19 cellular contexts compared by ENCODE assay signal in genomic region chr16:62363451-62363850, GRCh38.
DNase-seq lines count a peak whose midpoint lies in the region; FAIRE-seq and TF ChIP-seq lines count a peak whose summit lies in the region.
"Had no signal": no experiment of that assay in that cellular context is flagged by ENCODE, and none has a peak within 500 bp of the region (broad histone marks: within the 10 kb centered on the region; RNA-seq: fewer than 3 reads in every experiment).

No MANE protein-coding gene starts in this region.

- H3K27ac ChIP-seq in mesendoderm (ENCODE audit: low read depth, low read length) (no peak overlapping the region), PC-9 (no peak overlapping the region)
- H3K27ac ChIP-seq: right atrium auricular region, SK-N-MC, tibial artery had no signal

- no peak overlapping the region for H3K4me3 ChIP-seq in epithelial cell of esophagus (ENCODE audit: low read length)
- H3K4me3 ChIP-seq in mesendoderm (ENCODE audit: low read length): no peak overlapping the region
- no peak overlapping the region for H3K4me3 ChIP-seq in PC-9
- H3K4me3 ChIP-seq: HAP-1, K562, right atrium auricular region, SK-N-MC, tibial artery had no signal

- H3K18ac ChIP-seq in mesendoderm (ENCODE audit: low read length): no peak overlapping the region

- no peaks in the 10 kb centered on the region for H3K36me3 ChIP-seq in mesendoderm (ENCODE audit: control insufficient read depth, insufficient read depth, low read length)
- H3K36me3 ChIP-seq in PC-9 (ENCODE audit: low read depth): no peaks in the 10 kb centered on the region
- H3K36me3 ChIP-seq: HAP-1, right atrium auricular region, tibial artery had no signal

- peak; percentile 19 for DNase-seq in Ammon's horn (ENCODE audit: low spot score)
- peak; percentile 1 for DNase-seq in HT-29 (ENCODE audit: low spot score)
- peak; percentile 14 for DNase-seq in epithelial cell of esophagus (ENCODE audit: low read depth)
- DNase-seq in mesendoderm: peak; percentile 78
- DNase-seq in PC-9: no peak
- no peak for DNase-seq in H54 (ENCODE audit: insufficient read length, low spot score)
- DNase-seq in GM20000 (ENCODE audit: low spot score): no peak
- DNase-seq in C1 segment of cervical spinal cord (lab: John Stamatoyannopoulos, UW): no peak
- DNase-seq: activated CD4-positive, alpha-beta T cell treated with anti-CD3 and anti-CD28 coated beads for 1 hour; activated effector memory CD4-positive, alpha-beta T cell treated with Interleukin-2 at 50 U/mL for 16 hours; CD8-positive, alpha-beta memory T cell; kidney glomerular epithelial cell; NCI-H1930; stimulated activated naive B cell treated with anti-CD40 and anti-IgM and Interleukin-4, amounts not matched to agents 10 μg/mL and 1 μg/mL and 100 μg/mL, for 72 hours; tibial artery had no signal

- H4K5ac ChIP-seq in mesendoderm (ENCODE audit: low read length): no peak overlapping the region

- H3K27me3 ChIP-seq in mesendoderm (ENCODE audit: insufficient read depth, low read length, poor library complexity) (no peaks in the 10 kb centered on the region), PC-9 (ENCODE audit: insufficient read depth, low read depth) (no peaks in the 10 kb centered on the region)
- H3K27me3 ChIP-seq: right atrium auricular region, tibial artery had no signal

- no peak overlapping the region for H2BK5ac ChIP-seq in mesendoderm (ENCODE audit: low read length)

- H2AK5ac ChIP-seq in mesendoderm (ENCODE audit: low read length): no peak overlapping the region

- no peak overlapping the region for H3K23ac ChIP-seq in mesendoderm (ENCODE audit: low read length)

- no TSS peak for BruUV-seq in PC-9 (replicated peaks; lab: Mats Ljungman, UMichigan)

- no peak overlapping the region for H2BK120ac ChIP-seq in mesendoderm (ENCODE audit: low read depth, low read length)

- H2AFZ ChIP-seq in PC-9: no peak overlapping the region

- no peaks in the 10 kb centered on the region for H3K9me3 ChIP-seq in PC-9 (ENCODE audit: insufficient read depth, low read depth)
- H3K9me3 ChIP-seq: HAP-1, tibial artery had no signal

- no peak overlapping the region for H3K56ac ChIP-seq in mesendoderm (ENCODE audit: low read length)

- H3K4me2 ChIP-seq in mesendoderm (ENCODE audit: low read length) (no peak overlapping the region), PC-9 (no peak overlapping the region)

- no peak overlapping the region for H4K8ac ChIP-seq in mesendoderm (ENCODE audit: low read depth, low read length)

- H3K9ac ChIP-seq in mesendoderm (ENCODE audit: low read length): no peak overlapping the region

- intact Hi-C loops in PC-9 (cut with micrococcal nuclease; ENCODE audit: unreplicated experiment): no loop called here

- FAIRE-seq in H54 (lab: Jason Lieb, UNC): no peak
- FAIRE-seq: K562 had no signal

- H3K79me2 ChIP-seq in mesendoderm (ENCODE audit: control insufficient read depth, insufficient read depth, low read length) (no peaks in the 10 kb centered on the region), PC-9 (ENCODE audit: low read depth) (no peaks in the 10 kb centered on the region)

- POLR2A ChIA-PET in PC-9 (lab: Charles Lee; ENCODE audit: unreplicated experiment): no interaction called here

- H3K4ac ChIP-seq in mesendoderm (ENCODE audit: low read depth, low read length): no peak overlapping the region

- no peaks in the 10 kb centered on the region for H3K9me2 ChIP-seq in PC-9 (ENCODE audit: insufficient read depth)

- no CpG with 5 or more reads among the region's 2 CpGs for WGBS in mesendoderm (ENCODE audit: extremely low coverage, insufficient coverage, low lambda C conversion rate)

- peak; percentile 20 for TF ChIP-seq CTCF in epithelial cell of esophagus (IDR thresholded peaks at IDR 0.05; ENCODE audit: insufficient read depth, low read depth, low read length, missing control alignments)
- no peak for TF ChIP-seq CTCF in PC-9 (conservative IDR thresholded peaks at IDR 0.05)
- no peak for TF ChIP-seq CTCF in GM20000 (IDR thresholded peaks at IDR 0.05; ENCODE audit: extremely low read depth, missing control alignments)

- no peaks in the 10 kb centered on the region for H3K4me1 ChIP-seq in mesendoderm (ENCODE audit: control insufficient read depth, low read depth, low read length)
- H3K4me1 ChIP-seq in PC-9 (replicated peaks; ENCODE audit: insufficient read depth): no peaks in the 10 kb centered on the region
- H3K4me1 ChIP-seq: HAP-1, right atrium auricular region, tibial artery had no signal

- H3K79me1 ChIP-seq in mesendoderm (ENCODE audit: low read length): no peaks in the 10 kb centered on the region

- TF ChIP-seq POLR2A in H54 (IDR thresholded peaks at IDR 0.05; ENCODE audit: low read depth, low read length): no peak

- H3F3A ChIP-seq in PC-9 (ENCODE audit: insufficient read depth, low read depth): no peaks in the 10 kb centered on the region

- H2BK15ac ChIP-seq in mesendoderm (replicated peaks; ENCODE audit: low read depth): no peak overlapping the region

- H4K20me1 ChIP-seq in PC-9 (ENCODE audit: insufficient read depth): no peaks in the 10 kb centered on the region

- CTCF ChIA-PET in PC-9 (lab: Charles Lee): no interaction called here

Comparison
In these comparisons a context has a peak if more than half of its experiments do, and no peak if none do; other contexts are left out.
1. DNase-seq: peak in Ammon's horn (single experiment), HT-29 (single experiment), epithelial cell of esophagus (single experiment) and mesendoderm (single experiment); none in PC-9 (0 of 2), H54 (single experiment), GM20000 (single experiment) and C1 segment of cervical spinal cord (0 of 14).